Comparison of ENCODE assay signal across 29 cellular contexts in the genomic region with DNA sequence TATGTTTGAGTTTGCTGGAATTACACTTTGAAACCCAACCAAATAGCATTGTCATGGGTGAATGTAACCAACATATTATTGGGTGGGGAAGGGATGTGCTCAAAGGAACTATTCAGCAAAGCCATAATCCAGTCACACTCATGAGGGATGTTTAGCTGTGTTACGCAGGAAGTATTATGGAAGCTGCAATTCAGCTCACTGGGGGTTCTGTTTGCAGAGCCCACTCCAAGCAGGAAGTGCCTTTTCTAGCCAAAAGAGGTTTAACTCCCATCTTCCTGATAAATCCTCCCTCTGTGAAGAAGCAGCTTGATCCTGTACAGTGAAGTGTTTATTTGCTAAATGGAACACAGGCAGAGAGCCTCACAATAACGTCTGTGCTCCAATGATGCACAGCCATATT.
"Had no signal": no experiment of that assay in that cellular context is flagged by ENCODE, and none has a peak within 500 bp of the region (broad histone marks: within the 10 kb centered on the region; RNA-seq: fewer than 3 reads in every experiment).

No MANE protein-coding gene starts in this region.

- H3K27ac ChIP-seq: ascending aorta, breast epithelium, SJCRH30, SK-N-MC had no signal

- H3K9me3 Mint-ChIP-seq: activated CD4-positive, alpha-beta T cell treated with anti-CD3 and anti-CD28 coated beads, Interleukin-2, amount 10 ng/mL, durations not matched to agents 7 days and 5 days; activated naive CD4-positive, alpha-beta T cell treated with anti-CD3 and anti-CD28 coated beads, Interleukin-2, amount 50 U/mL, for 24 hours; activated naive CD8-positive, alpha-beta T cell treated with anti-CD3 and anti-CD28 coated beads, Interleukin-2, amount 10 ng/mL, durations not matched to agents 7 days and 5 days; activated T-cell treated with anti-CD3 and anti-CD28 coated beads, Interleukin-2, amount 50 U/mL, for 24 hours; activated T-helper 2 cell treated with anti-CD3 and anti-CD28 coated beads, Interferon-gamma antibody, Interleukin-2, Interleukin-4, amounts not matched to agents 10 μg/mL and 5 μg/mL and 100 μg/mL, durations not matched to agents 14 hours and 24 hours and 36 hours had no signal

- H3K36me3 Mint-ChIP-seq: activated naive CD4-positive, alpha-beta T cell treated with anti-CD3 and anti-CD28 coated beads, Interleukin-2, amount 50 U/mL, for 24 hours; activated naive CD8-positive, alpha-beta T cell treated with anti-CD3 and anti-CD28 coated beads, Interleukin-2, amount 10 ng/mL, durations not matched to agents 7 days and 5 days had no signal

- H3K4me1 ChIP-seq: ascending aorta, breast epithelium, SJCRH30 had no signal

- DNase-seq: activated CD4-positive, alpha-beta T cell treated with anti-CD3 and anti-CD28 coated beads for 36 hours; activated CD4-positive, alpha-beta T cell treated with anti-CD3 and anti-CD28 coated beads, Interleukin-2, amount 10 ng/mL, durations not matched to agents 7 days and 5 days; activated CD4-positive, alpha-beta T cell treated with anti-CD3 and anti-CD28 coated beads, Interleukin-2, amount 50 U/mL, for 48 hours; activated CD8-positive, alpha-beta T cell treated with anti-CD3 and anti-CD28 coated beads, Interleukin-2, amount 10 ng/mL, durations not matched to agents 7 days and 5 days; activated gamma-delta T cell; activated naive CD4-positive, alpha-beta T cell treated with Interleukin-2 at 50 U/mL for 16 hours; activated naive CD8-positive, alpha-beta T cell treated with anti-CD3 and anti-CD28 coated beads, Interleukin-2, amount 10 ng/mL, durations not matched to agents 7 days and 5 days; activated T-cell treated with anti-CD3 and anti-CD28 coated beads, Interleukin-2, amount 50 U/mL, for 24 hours; amygdala; Karpas-422; NCI-H1048; NCI-H1105 treated with DMSO at 0.1 percent for 48 hours; NCI-H1436; NCI-H1694; NCI-H1930; NCI-H345; NCI-H510A; NCI-H526; NCI-H748 treated with DMSO at 0.1 percent for 48 hours; NK-92 treated with Interleukin-12 subunit alpha and Interleukin-12 subunit beta, amount 100 ng/mL, for 24 hours; SHP77; T1000 had no signal

- H3K27ac Mint-ChIP-seq: activated CD4-positive, alpha-beta T cell treated with anti-CD3 and anti-CD28 coated beads for 36 hours; activated CD4-positive, alpha-beta T cell treated with anti-CD3 and anti-CD28 coated beads, Interleukin-2, amount 10 ng/mL, durations not matched to agents 7 days and 5 days; activated CD8-positive, alpha-beta T cell treated with anti-CD3 and anti-CD28 coated beads, Interleukin-2, amount 10 ng/mL, durations not matched to agents 7 days and 5 days; activated naive CD4-positive, alpha-beta T cell treated with anti-CD3 and anti-CD28 coated beads, Interleukin-2, amount 50 U/mL, for 24 hours; activated naive CD8-positive, alpha-beta T cell treated with anti-CD3 and anti-CD28 coated beads, Interleukin-2, amount 10 ng/mL, durations not matched to agents 7 days and 5 days; activated T-cell treated with anti-CD3 and anti-CD28 coated beads, Interleukin-2, amount 50 U/mL, for 24 hours; activated T-helper 2 cell treated with anti-CD3 and anti-CD28 coated beads, Interferon-gamma antibody, Interleukin-2, Interleukin-4, amounts not matched to agents 10 μg/mL and 5 μg/mL and 100 μg/mL, durations not matched to agents 14 hours and 24 hours and 36 hours had no signal

- H3K36me3 ChIP-seq: ascending aorta, breast epithelium, SJCRH30 had no signal

- H3K4me3 Mint-ChIP-seq: activated CD4-positive, alpha-beta T cell treated with anti-CD3 and anti-CD28 coated beads for 36 hours; activated CD4-positive, alpha-beta T cell treated with anti-CD3 and anti-CD28 coated beads, Interleukin-2, amount 10 ng/mL, durations not matched to agents 7 days and 5 days; activated CD8-positive, alpha-beta T cell treated with anti-CD3 and anti-CD28 coated beads, Interleukin-2, amount 10 ng/mL, durations not matched to agents 7 days and 5 days; activated naive CD4-positive, alpha-beta T cell treated with anti-CD3 and anti-CD28 coated beads, Interleukin-2, amount 50 U/mL, for 24 hours; activated naive CD8-positive, alpha-beta T cell treated with anti-CD3 and anti-CD28 coated beads, Interleukin-2, amount 10 ng/mL, durations not matched to agents 7 days and 5 days; activated T-cell treated with anti-CD3 and anti-CD28 coated beads, Interleukin-2, amount 50 U/mL, for 24 hours had no signal

- H3K9me3 ChIP-seq: ascending aorta, breast epithelium, SJCRH30 had no signal

- H3K4me1 Mint-ChIP-seq: activated CD4-positive, alpha-beta T cell treated with anti-CD3 and anti-CD28 coated beads for 36 hours; activated CD4-positive, alpha-beta T cell treated with anti-CD3 and anti-CD28 coated beads, Interleukin-2, amount 10 ng/mL, durations not matched to agents 7 days and 5 days; activated naive CD4-positive, alpha-beta T cell treated with anti-CD3 and anti-CD28 coated beads, Interleukin-2, amount 50 U/mL, for 24 hours; activated naive CD8-positive, alpha-beta T cell treated with anti-CD3 and anti-CD28 coated beads, Interleukin-2, amount 10 ng/mL, durations not matched to agents 7 days and 5 days had no signal

- H3K27me3 ChIP-seq: ascending aorta, breast epithelium, SJCRH30 had no signal

- H3K4me3 ChIP-seq: ascending aorta, breast epithelium, SJCRH30, SK-N-MC had no signal

- ATAC-seq: activated CD4-positive, alpha-beta T cell treated with anti-CD3 and anti-CD28 coated beads for 36 hours; activated CD4-positive, CD25-positive, alpha-beta regulatory T cell treated with anti-CD3 and anti-CD28 coated beads, Interleukin-2, amount 50 U/mL, for 24 hours; activated CD8-positive, alpha-beta T cell treated with anti-CD3 and anti-CD28 coated beads, Interleukin-2, amount 10 ng/mL, durations not matched to agents 7 days and 5 days had no signal
